ENCODE assay signal across 24 cellular contexts in the genomic region with DNA sequence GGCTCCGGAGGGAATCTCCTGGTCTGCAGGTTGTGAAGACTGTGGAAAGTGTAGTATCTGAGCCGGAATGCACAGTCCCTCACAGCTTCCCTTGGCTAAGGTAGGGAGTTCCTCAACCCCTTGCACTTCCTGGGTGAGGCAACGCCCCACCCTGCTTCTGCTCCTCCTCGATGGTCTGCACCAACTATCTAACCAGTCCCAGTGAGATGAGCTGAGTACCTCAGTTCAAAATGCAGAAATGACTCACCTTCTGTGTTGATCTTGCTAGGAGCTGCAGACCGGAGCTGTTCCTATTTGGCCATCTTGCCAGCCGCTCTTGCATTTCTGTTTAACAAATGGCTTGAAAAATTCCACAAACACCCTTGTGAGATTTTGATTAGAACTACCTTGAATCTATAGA.
DNase-seq lines count a peak whose midpoint lies in the region; ATAC-seq, FAIRE-seq and TF ChIP-seq lines count a peak whose summit lies in the region.
"Had no signal": no experiment of that assay in that cellular context is flagged by ENCODE, and none has a peak within 500 bp of the region (broad histone marks: within the 10 kb centered on the region; RNA-seq: fewer than 3 reads in every experiment).

No MANE protein-coding gene starts in this region.

- H3K9me2 ChIP-seq in PC-9 (ENCODE audit: insufficient read depth), result no peaks in the 10 kb centered on the region

- in situ Hi-C loops in mammary epithelial cell (cut with MboI; ENCODE audit: low sequenced_read_pairs in 2 of 2), result no loop called here

- 2% methylated on average over 6 of the region's 6 CpGs for WGBS in A549 (ENCODE audit: missing lambda C conversion rate)
- WGBS in mammary epithelial cell (ENCODE audit: low coverage, missing lambda C conversion rate), result 62% methylated on average over 4 of the region's 6 CpGs

- H3K36me3 ChIP-seq in PC-9 (ENCODE audit: low read depth) (no peaks in the 10 kb centered on the region), mammary epithelial cell (ENCODE audit: insufficient read depth, low read length) (no peaks in the 10 kb centered on the region)
- H3K36me3 ChIP-seq: BLaER1, SJCRH30 had no signal

- no peaks in the 10 kb centered on the region for H4K20me1 ChIP-seq in PC-9 (ENCODE audit: insufficient read depth)
- no peaks in the 10 kb centered on the region for H4K20me1 ChIP-seq in mammary epithelial cell (ENCODE audit: insufficient read depth, low read length)
- H4K20me1 ChIP-seq: BLaER1 had no signal

- TF ChIP-seq POLR2A in A549 (IDR thresholded peaks at IDR 0.05; ENCODE audit: low read length), result no peak

- CTCF ChIA-PET in A549 (lab: Yijun Ruan, JAX) (no interaction called here), PC-9 (lab: Charles Lee) (no interaction called here), mammary epithelial cell (lab: Charles Lee; ENCODE audit: low non-redundant PET) (interaction anchor here (0.6 kb wide), 1 partner anchor 645 kb away, joined by 6 read pairs; no protein-coding TSS in a partner anchor)

- H3K79me2 ChIP-seq in PC-9 (ENCODE audit: low read depth) (no peaks in the 10 kb centered on the region), mammary epithelial cell (ENCODE audit: insufficient read depth, low read length) (no peaks in the 10 kb centered on the region)

- intact Hi-C loops in PC-9 (cut with micrococcal nuclease; ENCODE audit: unreplicated experiment), result no loop called here
- intact Hi-C loops in mammary epithelial cell (cut with micrococcal nuclease), result no loop called here
- intact Hi-C loops in cardiac septum (cut with DNase I), result no loop called here

- no peak for TF ChIP-seq RAD21 in A549 (conservative IDR thresholded peaks at IDR 0.05 in 1 of 2, IDR thresholded peaks at IDR 0.05 in 1 of 2)

- H3K27me3 ChIP-seq in PC-9 (ENCODE audit: insufficient read depth, low read depth) (no peaks in the 10 kb centered on the region), mammary epithelial cell (ENCODE audit: insufficient read depth, low read length) (no peaks in the 10 kb centered on the region)
- H3K27me3 ChIP-seq: BLaER1, SJCRH30 had no signal

- POLR2A ChIA-PET in A549 (lab: Yijun Ruan, JAX), result no interaction called here
- POLR2A ChIA-PET in PC-9 (lab: Charles Lee; ENCODE audit: unreplicated experiment), result interaction anchor here (0.6 kb wide), 1 partner anchor 16 kb away, joined by 8 read pairs; no protein-coding TSS in a partner anchor

- DNase-seq in A549 (ENCODE audit: low read depth in 1 of 2, low spot score in 1 of 2) (peak in 1 of 2 experiments; percentile 19), GM12865 (ENCODE audit: low read depth) (peak; percentile 4), PC-9 (no peak), mammary epithelial cell (peak; percentile 8), NCI-H446 treated with DMSO at 0.1 percent for 48 hours (lab: John Stamatoyannopoulos, UW) (no peak), NCI-H345 (lab: John Stamatoyannopoulos, UW) (no peak), cardiac septum (ENCODE audit: low spot score) (no peak), SIG-M5 (lab: John Stamatoyannopoulos, UW) (no peak)
- DNase-seq: GF-D8, HFFc6, IMR-90, Kasumi-1, MM.1S, NCI-H1092, NCI-H146, NCI-H2081, NCI-H510A treated with DMSO at 0.1 percent for 48 hours, NCI-H774, OCI-M1, SJCRH30, T-helper 17 cell had no signal

- no TSS peak for BruUV-seq in PC-9 (replicated peaks; lab: Mats Ljungman, UMichigan)
- no TSS peak for BruUV-seq in mammary epithelial cell (replicated peaks; lab: Mats Ljungman, UMichigan)

- H3K4me3 ChIP-seq in A549, result peak overlapping the region; percentile 12; the same call in 1 of the 3 replicates
- no peak overlapping the region for H3K4me3 ChIP-seq in GM12865 (ENCODE audit: low read depth, low read length)
- no peak overlapping the region for H3K4me3 ChIP-seq in PC-9
- H3K4me3 ChIP-seq in mammary epithelial cell (replicated peaks in 1 of 3; ENCODE audit: insufficient read depth in 1 of 3, low read depth in 2 of 3, low read length in 3 of 3), result no peak overlapping the region
- H3K4me3 ChIP-seq: BLaER1, GM12878, SJCRH30 had no signal

- H3K27ac ChIP-seq in A549, result no peak overlapping the region
- no peak overlapping the region for H3K27ac ChIP-seq in PC-9
- H3K27ac ChIP-seq in mammary epithelial cell (ENCODE audit: insufficient read depth, low read depth, low read length), result no peak overlapping the region
- H3K27ac ChIP-seq: BLaER1, RWPE1, SJCRH30 had no signal

- dilution Hi-C loops in mammary epithelial cell (cut with HindIII; ENCODE audit: low sequenced_read_pairs), result no loop called here

- peak in 1 of 2 experiments; percentile 46; a peak in 3 of 6 replicates for ATAC-seq in A549
- ATAC-seq: GM12878, T-helper 17 cell had no signal

- no peaks in the 10 kb centered on the region for H3F3A ChIP-seq in PC-9 (ENCODE audit: insufficient read depth, low read depth)

- no peak for FAIRE-seq in A549 (lab: Jason Lieb, UNC)
- FAIRE-seq: GM12878 had no signal

- no peak overlapping the region for H3K9ac ChIP-seq in mammary epithelial cell (ENCODE audit: insufficient read depth, low read length)
- H3K9ac ChIP-seq: BLaER1 had no signal

- 0 out of 2 replicates have a peak overlapping the region, but pooled peaks have one; percentile 39 for H2AFZ ChIP-seq in PC-9
- no peak overlapping the region for H2AFZ ChIP-seq in mammary epithelial cell (ENCODE audit: low read depth, low read length)

- TF ChIP-seq EP300 in A549 (IDR thresholded peaks at IDR 0.05), result no peak

- H3K9me3 ChIP-seq in A549, result no peaks in the 10 kb centered on the region
- no peaks in the 10 kb centered on the region for H3K9me3 ChIP-seq in PC-9 (ENCODE audit: insufficient read depth, low read depth)
- no peaks in the 10 kb centered on the region for H3K9me3 ChIP-seq in mammary epithelial cell (replicated peaks; ENCODE audit: insufficient read depth, low read length)
- H3K9me3 ChIP-seq: BLaER1, SJCRH30 had no signal

- H3K4me2 ChIP-seq in A549, result peak overlapping the region; percentile 44; the same call in 2 of the 3 replicates
- H3K4me2 ChIP-seq in PC-9, result no peak overlapping the region
- H3K4me2 ChIP-seq in mammary epithelial cell (ENCODE audit: insufficient read depth, low read depth, low read length), result no peak overlapping the region
- H3K4me2 ChIP-seq: BLaER1 had no signal

- TF ChIP-seq CTCF in A549 (IDR thresholded peaks at IDR 0.05), result no peak
- TF ChIP-seq CTCF in GM12865 (IDR thresholded peaks at IDR 0.05; ENCODE audit: insufficient read depth, low read depth, low read length, missing control alignments), result no peak
- TF ChIP-seq CTCF in PC-9 (conservative IDR thresholded peaks at IDR 0.05), result no peak
- TF ChIP-seq CTCF in mammary epithelial cell (conservative IDR thresholded peaks at IDR 0.05 in 1 of 2, IDR thresholded peaks at IDR 0.05 in 1 of 2; ENCODE audit: extremely low read depth in 1 of 2, insufficient read depth in 1 of 2, low read depth in 1 of 2, low read length in 2 of 2), result no peak

- H3K4me1 ChIP-seq in A549 (no peaks in the 10 kb centered on the region), PC-9 (replicated peaks; ENCODE audit: insufficient read depth) (no peaks in the 10 kb centered on the region), mammary epithelial cell (ENCODE audit: insufficient read depth, low read length) (no peaks in the 10 kb centered on the region)
- H3K4me1 ChIP-seq: BLaER1, SJCRH30 had no signal

TF ChIP-seq in A549, 52 proteins besides CTCF, POLR2A, EP300 and RAD21:
- TF ChIP-seq RFX5 (IDR thresholded peaks at IDR 0.05), result no peak
- no peak for TF ChIP-seq CHD4 (IDR thresholded peaks at IDR 0.05; ENCODE audit: borderline replicate concordance)
- no peak for TF ChIP-seq ZC3H11A (IDR thresholded peaks at IDR 0.05)
- TF ChIP-seq RARB (CRISPR knock-in tag; IDR thresholded peaks at IDR 0.05), result no peak
- no peak for TF ChIP-seq PHF8 (IDR thresholded peaks at IDR 0.05; ENCODE audit: borderline replicate concordance, low read depth)
- TF ChIP-seq USF2 (IDR thresholded peaks at IDR 0.05), result no peak
- TF ChIP-seq EHMT2 (IDR thresholded peaks at IDR 0.05; ENCODE audit: low read depth), result no peak
- TF ChIP-seq CHD2 (IDR thresholded peaks at IDR 0.05; ENCODE audit: low read length, partially characterized antibody), result no peak
- TF ChIP-seq, protein P1, sequence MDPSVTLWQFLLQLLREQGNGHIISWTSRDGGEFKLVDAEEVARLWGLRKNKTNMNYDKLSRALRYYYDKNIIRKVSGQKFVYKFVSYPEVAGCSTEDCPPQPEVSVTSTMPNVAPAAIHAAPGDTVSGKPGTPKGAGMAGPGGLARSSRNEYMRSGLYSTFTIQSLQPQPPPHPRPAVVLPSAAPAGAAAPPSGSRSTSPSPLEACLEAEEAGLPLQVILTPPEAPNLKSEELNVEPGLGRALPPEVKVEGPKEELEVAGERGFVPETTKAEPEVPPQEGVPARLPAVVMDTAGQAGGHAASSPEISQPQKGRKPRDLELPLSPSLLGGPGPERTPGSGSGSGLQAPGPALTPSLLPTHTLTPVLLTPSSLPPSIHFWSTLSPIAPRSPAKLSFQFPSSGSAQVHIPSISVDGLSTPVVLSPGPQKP (IDR thresholded peaks at IDR 0.05; ENCODE audit: low read depth, low read length), result no peak
- TF ChIP-seq SREBF2 (IDR thresholded peaks at IDR 0.05), result no peak
- TF ChIP-seq NPAS2 (CRISPR knock-in tag; IDR thresholded peaks at IDR 0.05; ENCODE audit: borderline replicate concordance), result no peak
- no peak for TF ChIP-seq TP53 (CRISPR knock-in tag; IDR thresholded peaks at IDR 0.05)
TF ChIP-seq in A549: peak in this region for 0.

Comparison
In these comparisons a context has a peak if more than half of its experiments do, and no peak if none do; other contexts are left out.
1. DNase-seq: peak in GM12865 (single experiment) and mammary epithelial cell (single experiment); none in PC-9 (0 of 2), NCI-H446 treated with DMSO at 0.1 percent for 48 hours (single experiment), NCI-H345 (single experiment), cardiac septum (single experiment) and SIG-M5 (single experiment).